In the genomic region with DNA sequence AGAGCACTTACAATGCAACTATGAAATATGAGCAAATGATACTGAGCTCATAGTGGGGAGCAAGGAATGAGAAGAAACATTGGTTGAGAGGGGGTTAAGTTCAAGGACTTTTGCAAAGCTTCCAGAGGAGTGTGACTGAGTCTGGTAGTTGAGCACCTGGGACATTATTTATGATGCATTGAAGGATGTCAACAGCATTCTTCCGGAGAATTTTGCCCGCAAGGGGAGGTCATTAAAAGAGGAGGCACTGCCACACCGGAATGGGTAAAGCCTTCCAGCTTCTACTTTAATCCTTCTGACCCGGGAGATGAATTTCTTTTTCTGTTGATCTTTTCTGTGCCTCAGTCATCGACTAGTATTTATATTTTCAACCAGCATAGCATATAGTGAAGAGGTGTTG, we compare ENCODE assay signal across 16 cellular contexts.
DNase-seq lines count a peak whose midpoint lies in the region; ATAC-seq, FAIRE-seq and TF ChIP-seq lines count a peak whose summit lies in the region.
"Had no signal": no experiment of that assay in that cellular context is flagged by ENCODE, and none has a peak within 500 bp of the region (broad histone marks: within the 10 kb centered on the region; RNA-seq: fewer than 3 reads in every experiment).

No MANE protein-coding gene starts in this region.

- no peaks in the 10 kb centered on the region for H4K20me1 ChIP-seq in smooth muscle cell (ENCODE audit: low read depth)

- 73% methylated on average over 5 of the region's 5 CpGs for WGBS in smooth muscle cell (ENCODE audit: low lambda C conversion rate)

- H3K4me1 Mint-ChIP-seq in HFFc6 (ENCODE audit: low read depth), result peaks cover 84% of the 10 kb centered on the region
- H3K4me1 Mint-ChIP-seq in WTC11, result peaks cover 72% of the 10 kb centered on the region
- H3K4me1 Mint-ChIP-seq: CD8-positive, alpha-beta memory T cell had no signal

- no peak for ATAC-seq in WTC11
- ATAC-seq in GM21423 (IDR thresholded peaks at IDR 0.05; ENCODE audit: unreplicated experiment), result no peak
- ATAC-seq: K562, Right ventricle myocardium inferior had no signal

- H3K4me3 ChIP-seq in iPS-20b (ENCODE audit: low read length) (peak overlapping the region; percentile 11; the same call in 1 of the 2 replicates), smooth muscle cell (no peak overlapping the region)
- H3K4me3 ChIP-seq: K562 had no signal

- CTCF ChIA-PET in WTC11 (lab: Charles Lee), result interaction anchor here (1.0 to 2.7 kb wide), 9 partner anchors 8 to 298 kb away, joined by 3 to 16 read pairs (median 5); no protein-coding TSS in a partner anchor

- H3K4me3 Mint-ChIP-seq in HFFc6 (no peak overlapping the region), WTC11 (no peak overlapping the region)

- H3K27ac Mint-ChIP-seq in HFFc6 (peak overlapping the region; percentile 8), WTC11 (peak overlapping the region; percentile 94)
- H3K27ac Mint-ChIP-seq: CD8-positive, alpha-beta memory T cell had no signal

- H2AFZ ChIP-seq in smooth muscle cell (ENCODE audit: low read depth), result no peak overlapping the region

- H3K36me3 ChIP-seq in iPS-20b (ENCODE audit: insufficient read depth, low read depth, low read length) (no peaks in the 10 kb centered on the region), smooth muscle cell (ENCODE audit: low read depth) (no peaks in the 10 kb centered on the region)

- no peaks in the 10 kb centered on the region for H3K9me3 ChIP-seq in iPS-20b (ENCODE audit: insufficient read depth, low read depth, low read length)
- no peaks in the 10 kb centered on the region for H3K9me3 ChIP-seq in smooth muscle cell (replicated peaks; ENCODE audit: low read depth)

- TF ChIP-seq CTCF in HFFc6 (IDR thresholded peaks at IDR 0.05) (no peak), WTC11 (IDR thresholded peaks at IDR 0.05) (no peak), smooth muscle cell (IDR thresholded peaks at IDR 0.05; ENCODE audit: borderline replicate concordance, insufficient read depth, poor library complexity, severe bottlenecking) (no peak), D721Med (IDR thresholded peaks at IDR 0.05; ENCODE audit: insufficient read depth, missing control alignments) (no peak)

- no peak overlapping the region for H3K9ac ChIP-seq in iPS-20b (ENCODE audit: low read depth, low read length)
- H3K9ac ChIP-seq in smooth muscle cell (ENCODE audit: low read depth), result no peak overlapping the region

- FAIRE-seq in D721Med (lab: Jason Lieb, UNC), result no peak
- FAIRE-seq: K562 had no signal

- H3K9me3 Mint-ChIP-seq in HFFc6 (no peaks in the 10 kb centered on the region), WTC11 (no peaks in the 10 kb centered on the region; the same call in 1 of the 2 replicates)

- H3F3A ChIP-seq in smooth muscle cell (ENCODE audit: low read depth), result no peaks in the 10 kb centered on the region

- no peaks in the 10 kb centered on the region for H3K27me3 ChIP-seq in iPS-20b (ENCODE audit: insufficient read depth, low read length)
- H3K27me3 ChIP-seq in smooth muscle cell (ENCODE audit: low read depth), result no peaks in the 10 kb centered on the region

- POLR2A ChIA-PET in WTC11 (lab: Charles Lee), result interaction anchor here (1.5 kb wide), 1 partner anchor 54 kb away, joined by 4 read pairs; no protein-coding TSS in a partner anchor

- DNase-seq in HFFc6 (no peak), WTC11 (ENCODE audit: low spot score) (no peak), smooth muscle cell (lab: John Stamatoyannopoulos, UW; ENCODE audit: unreplicated experiment) (no peak), NCI-H1105 (lab: John Stamatoyannopoulos, UW) (no peak), D721Med (ENCODE audit: insufficient read length, low spot score) (no peak)
- no peak for DNase-seq in activated CD4-positive, CD25-positive, alpha-beta regulatory T cell (lab: John Stamatoyannopoulos, UW)
- DNase-seq: CD8-positive, alpha-beta memory T cell; NCI-H1092; NCI-H1694 treated with DMSO at 0.1 percent for 48 hours; NCI-H2171; NCI-H446 treated with DMSO at 0.1 percent for 48 hours; NCI-H748 treated with DMSO at 0.1 percent for 48 hours had no signal

- H3K4me2 ChIP-seq in smooth muscle cell, result peak overlapping the region; percentile 40

- H3K27ac ChIP-seq in iPS-20b (ENCODE audit: low read length), result no peak overlapping the region
- peak overlapping the region; percentile 58 for H3K27ac ChIP-seq in smooth muscle cell (ENCODE audit: low read depth)

- H3K79me2 ChIP-seq in smooth muscle cell (ENCODE audit: low read depth), result no peaks in the 10 kb centered on the region

- H3K36me3 Mint-ChIP-seq in HFFc6 (ENCODE audit: low read depth) (no peaks in the 10 kb centered on the region), WTC11 (no peaks in the 10 kb centered on the region)
- H3K36me3 Mint-ChIP-seq: CD8-positive, alpha-beta memory T cell had no signal

- H3K27me3 Mint-ChIP-seq in HFFc6 (ENCODE audit: insufficient read depth), result peaks cover 2% of the 10 kb centered on the region
- H3K27me3 Mint-ChIP-seq in WTC11 (ENCODE audit: low read depth), result no peaks in the 10 kb centered on the region

- peaks cover 17% of the 10 kb centered on the region for H3K4me1 ChIP-seq in iPS-20b (ENCODE audit: insufficient read depth, low read length)
- H3K4me1 ChIP-seq in smooth muscle cell (ENCODE audit: low read depth), result peaks cover 15% of the 10 kb centered on the region

TF ChIP-seq in WTC11, 78 proteins besides CTCF, POLR2A, EP300 and RAD21:
- TF ChIP-seq ATF2 (CRISPR knock-in tag; IDR thresholded peaks at IDR 0.05; ENCODE audit: borderline replicate concordance, low read depth), result no peak
- TF ChIP-seq CREM (CRISPR knock-in tag; IDR thresholded peaks at IDR 0.05), result no peak
- no peak for TF ChIP-seq NFATC4 (CRISPR knock-in tag; IDR thresholded peaks at IDR 0.05)
- no peak for TF ChIP-seq CREB1 (CRISPR knock-in tag; IDR thresholded peaks at IDR 0.05)
- no peak for TF ChIP-seq KAT7 (CRISPR knock-in tag; IDR thresholded peaks at IDR 0.05; ENCODE audit: borderline replicate concordance)
